In genomic region chr16:54287018-54287757, GRCh38 we compare ENCODE assay signal across 8 cellular contexts. TPM values are rescaled to one million over a fixed set of nuclear protein-coding genes. Genes with fewer than 3 reads are reported as not detected.
DNase-seq lines count a peak whose midpoint lies in the region; ATAC-seq and TF ChIP-seq lines count a peak whose summit lies in the region.

No MANE protein-coding gene starts in this region.

- intact Hi-C loops in ovary (cut with DNase I), result loop anchor here in 1 of 4 donors (10.0 kb wide), 1 partner anchor 648 kb away; the partner anchor contains the start of gene IRX5

- no peak for TF ChIP-seq CTCF in BJ (IDR thresholded peaks at IDR 0.05; ENCODE audit: insufficient read depth, low read depth, low read length)
- no peak for TF ChIP-seq CTCF in KMS-11 (conservative IDR thresholded peaks at IDR 0.05; ENCODE audit: low read depth, low read length)
- TF ChIP-seq CTCF in epithelial cell of proximal tubule (conservative IDR thresholded peaks at IDR 0.05; ENCODE audit: low read depth, low read length), result no peak
- TF ChIP-seq CTCF in ovary (IDR thresholded peaks at IDR 0.05), result no peak

- no peaks in the 10 kb centered on the region for H4K20me1 ChIP-seq in KMS-11 (ENCODE audit: insufficient read depth)

- H3K27me3 ChIP-seq in BJ (ENCODE audit: control insufficient read depth, insufficient read depth, low read length), result no peaks in the 10 kb centered on the region
- no peaks in the 10 kb centered on the region for H3K27me3 ChIP-seq in KMS-11 (ENCODE audit: insufficient read depth, low read depth)
- H3K27me3 ChIP-seq in ovary, result peaks cover 3% of the 10 kb centered on the region

- DNase-seq in BJ (ENCODE audit: low read depth) (no peak), epithelial cell of proximal tubule (ENCODE audit: low read depth) (no peak), ovary (peak in 2 of 5 donors; percentile 24 to 33), Ammon's horn (ENCODE audit: low spot score) (no peak), T-helper 1 cell (no peak), SKM-1 treated with dmso at 0.1 percent for 144 hours (lab: John Stamatoyannopoulos, UW; ENCODE audit: unreplicated experiment) (no peak)

- H3K4me3 ChIP-seq in BJ (ENCODE audit: low read depth, low read length) (peak overlapping the region; percentile 87), KMS-11 (IDR thresholded peaks at IDR 0.05; ENCODE audit: insufficient read depth, low read depth, low read length) (no peak overlapping the region), epithelial cell of proximal tubule (ENCODE audit: low read depth, low read length) (peak overlapping the region; percentile 69), ovary (peak overlapping the region; percentile 47)

- 1% methylated on average over 47 to 50 of the region's 50 CpGs for WGBS in ovary, 3 donors

- H3K9ac ChIP-seq in KMS-11, result peak overlapping the region; percentile 77; the same call in 1 of the 2 replicates

- TF ChIP-seq POLR2A in ovary (IDR thresholded peaks at IDR 0.05), result no peak

- H3K4me2 ChIP-seq in KMS-11, result peak overlapping the region; percentile 60; the same call in 1 of the 2 replicates

- peak overlapping the region; percentile 51 for H3K27ac ChIP-seq in KMS-11
- H3K27ac ChIP-seq in ovary, result no peak overlapping the region

- ATAC-seq in HG03095 (IDR thresholded peaks at IDR 0.05; ENCODE audit: unreplicated experiment), result no peak

- CTCF ChIA-PET in BJ (lab: Yijun Ruan, JAX), result interaction anchor here (0.6 to 0.9 kb wide), 2 partner anchors 169 to 603 kb away, joined by 3 read pairs; no protein-coding TSS in a partner anchor

- no peak for TF ChIP-seq EP300 in ovary (IDR thresholded peaks at IDR 0.05)

- no peaks in the 10 kb centered on the region; the same call in 1 of the 2 replicates for H3K36me3 ChIP-seq in BJ (ENCODE audit: control insufficient read depth, insufficient read depth, low read length)
- H3K36me3 ChIP-seq in KMS-11 (ENCODE audit: insufficient read depth), result no peaks in the 10 kb centered on the region
- no peaks in the 10 kb centered on the region for H3K36me3 ChIP-seq in ovary

- H2AFZ ChIP-seq in KMS-11 (ENCODE audit: low read depth), result peak overlapping the region; percentile 78

- no peaks in the 10 kb centered on the region for H3K9me3 ChIP-seq in ovary

- POLR2A ChIA-PET in BJ (lab: Charles Lee), result interaction anchor here (0.7 kb wide), 1 partner anchor 483 kb away, joined by 6 read pairs; no protein-coding TSS in a partner anchor

- H3K4me1 ChIP-seq in KMS-11 (ENCODE audit: low read depth, poor library complexity, severe bottlenecking) (no peaks in the 10 kb centered on the region), ovary (ENCODE audit: insufficient read depth) (peaks cover 1% of the 10 kb centered on the region)

- H3K79me2 ChIP-seq in KMS-11 (ENCODE audit: insufficient read depth, low read depth), result no peaks in the 10 kb centered on the region

RNA-seq across cellular contexts. Expression of gene IRX3, which starts 0.6 kb away (rescaled TPM):
- polyA plus RNA-seq in BJ (2011; rRNA removed) (2.2 and 2.3 TPM in 2 replicates), ovary (1 to 10 TPM in 1 of 2 donors, under 1 TPM in 1; 0.73 to 6.3 TPM)
- 1.1 and 1.4 TPM in 2 replicates for polyA minus RNA-seq in BJ (2011; rRNA and poly(A)+ RNA removed)
- total RNA-seq in epithelial cell of proximal tubule (12.8 and 28.7 TPM in 2 replicates), ovary (10 to 100 TPM in 1 of 7 donors, 1 to 10 TPM in 4, under 1 TPM in 2; 0.47 to 18.6 (median 1.8) TPM)
